In genomic region chr2:9037176-9037575, GRCh38 we compare ENCODE assay signal across 6 cellular contexts. TPM values are rescaled to one million over a fixed set of nuclear protein-coding genes. Genes with fewer than 3 reads are reported as not detected.
"Had no signal": no experiment of that assay in that cellular context is flagged by ENCODE, and none has a peak within 500 bp of the region (broad histone marks: within the 10 kb centered on the region; RNA-seq: fewer than 3 reads in every experiment).

No MANE protein-coding gene starts in this region.

- H3K36me3 Mint-ChIP-seq: IgD-negative memory B cell had no signal

- ATAC-seq: GM23338 had no signal

- H3K4me1 Mint-ChIP-seq: IgD-negative memory B cell had no signal

- H3K27ac ChIP-seq: KMS-11 had no signal

- H3K4me3 Mint-ChIP-seq: GM23338, H9 had no signal

- H2AFZ ChIP-seq: GM23338 had no signal

- H3K27ac Mint-ChIP-seq: GM23338, H9, IgD-negative memory B cell had no signal

- DNase-seq: H9, HCEC 1CT, KBM-7 had no signal

- H3K9ac ChIP-seq: KMS-11 had no signal

- H3K4me2 ChIP-seq: GM23338, KMS-11 had no signal

- H3K4me3 ChIP-seq: GM23338 had no signal

RNA-seq across cellular contexts. Expression of gene MBOAT2, which starts 33.7 kb away (rescaled TPM):
- polyA plus RNA-seq: IgD-negative memory B cell had no signal
